Comparison of ENCODE assay signal across 1 cellular context in genomic region chr6:87408721-87409155, GRCh38.
TF ChIP-seq lines count a peak whose summit lies in the region.

No MANE protein-coding gene starts in this region.

TF ChIP-seq in GM12878, 131 proteins besides CTCF, POLR2A, EP300 and RAD21 (continued from another document):
- TF ChIP-seq BCLAF1 (IDR thresholded peaks at IDR 0.05) (no peak), MEF2B (IDR thresholded peaks at IDR 0.05; ENCODE audit: partially characterized antibody, poor library complexity, severe bottlenecking) (no peak), IKZF2 (IDR thresholded peaks at IDR 0.05) (no peak), EZH2 (IDR thresholded peaks at IDR 0.05; ENCODE audit: borderline replicate concordance, control insufficient read depth, low read depth, low read length) (no peak), TARDBP (IDR thresholded peaks at IDR 0.05; ENCODE audit: borderline replicate concordance) (no peak)
